40 cellular contexts compared by ENCODE assay signal in genomic region chr12:1127021-1127420, GRCh38.
"Had no signal": no experiment of that assay in that cellular context is flagged by ENCODE, and none has a peak within 500 bp of the region (broad histone marks: within the 10 kb centered on the region; RNA-seq: fewer than 3 reads in every experiment).

No MANE protein-coding gene starts in this region.

- H3K27ac ChIP-seq: adrenal gland, ascending aorta, body of pancreas, brain microvascular endothelial cell, breast epithelium had no signal

- H3K36me3 ChIP-seq: adrenal gland, ascending aorta, brain microvascular endothelial cell, breast epithelium, cardiac muscle cell had no signal

- H3K36me3 Mint-ChIP-seq: activated naive CD4-positive, alpha-beta T cell treated with anti-CD3 and anti-CD28 coated beads, Interleukin-2, amount 10 ng/mL, durations not matched to agents 7 days and 5 days; activated naive CD4-positive, alpha-beta T cell treated with anti-CD3 and anti-CD28 coated beads, Interleukin-2, amount 50 U/mL, for 72 hours had no signal

- H3K27ac Mint-ChIP-seq: activated naive CD4-positive, alpha-beta T cell treated with anti-CD3 and anti-CD28 coated beads for 36 hours; activated naive CD4-positive, alpha-beta T cell treated with anti-CD3 and anti-CD28 coated beads, Interleukin-2, amount 10 ng/mL, durations not matched to agents 7 days and 5 days; activated naive CD4-positive, alpha-beta T cell treated with anti-CD3 and anti-CD28 coated beads, Interleukin-2, amount 50 U/mL, for 24 hours; activated naive CD8-positive, alpha-beta T cell treated with anti-CD3 and anti-CD28 coated beads for 36 hours; activated naive CD8-positive, alpha-beta T cell treated with anti-CD3 and anti-CD28 coated beads, Interleukin-2, amount 10 ng/mL, durations not matched to agents 7 days and 5 days; activated naive CD8-positive, alpha-beta T cell treated with anti-CD3 and anti-CD28 coated beads, Interleukin-2, amount 50 U/mL, for 24 hours; activated T-helper 1 cell treated with anti-CD3 and anti-CD28 coated beads, Interleukin-12 subunit alpha, Interleukin-12 subunit beta, Interleukin-2, Interleukin-4 antibody, amounts not matched to agents 30 ng/mL and 10 ng/mL and 1 ng/mL, durations not matched to agents 14 hours and 24 hours and 36 hours; activated T-helper 17 cell treated with anti-CD3 and anti-CD28 coated beads, Interleukin-2, amount 50 U/mL, for 72 hours; activated T-helper 2 cell treated with anti-CD3 and anti-CD28 coated beads, Interferon-gamma antibody, Interleukin-2, Interleukin-4, amounts not matched to agents 10 μg/mL and 5 μg/mL and 100 μg/mL, durations not matched to agents 14 hours and 24 hours and 36 hours; brain had no signal

- H3K4me1 ChIP-seq: adrenal gland, ascending aorta, breast epithelium had no signal

- H3K4me1 Mint-ChIP-seq: brain had no signal

- H3K4me3 Mint-ChIP-seq: activated naive CD4-positive, alpha-beta T cell treated with anti-CD3 and anti-CD28 coated beads for 36 hours; activated naive CD4-positive, alpha-beta T cell treated with anti-CD3 and anti-CD28 coated beads, Interleukin-2, amount 10 ng/mL, durations not matched to agents 7 days and 5 days; activated naive CD4-positive, alpha-beta T cell treated with anti-CD3 and anti-CD28 coated beads, Interleukin-2, amount 50 U/mL, for 24 hours; activated naive CD8-positive, alpha-beta T cell; activated naive CD8-positive, alpha-beta T cell treated with anti-CD3 and anti-CD28 coated beads for 36 hours; activated naive CD8-positive, alpha-beta T cell treated with anti-CD3 and anti-CD28 coated beads, Interleukin-2, amount 50 U/mL, for 24 hours; activated T-cell treated with anti-CD3 and anti-CD28 coated beads, Interleukin-2, amount 50 U/mL, for 24 hours; activated T-cell treated with anti-CD3 and anti-CD28 coated beads, Interleukin-2, amount 50 U/mL, for 4 hours; activated T-helper 1 cell treated with anti-CD3 and anti-CD28 coated beads, Interleukin-12 subunit alpha, Interleukin-12 subunit beta, Interleukin-2, Interleukin-4 antibody, amounts not matched to agents 30 ng/mL and 10 ng/mL and 1 ng/mL, durations not matched to agents 14 hours and 24 hours and 36 hours; activated T-helper 17 cell treated with anti-CD3 and anti-CD28 coated beads, Interleukin-2, amount 50 U/mL, for 72 hours; brain had no signal

- H3K27me3 ChIP-seq: adrenal gland, ascending aorta, body of pancreas, brain microvascular endothelial cell, breast epithelium, cardiac muscle cell had no signal

- H3K27me3 Mint-ChIP-seq: activated naive CD4-positive, alpha-beta T cell treated with anti-CD3 and anti-CD28 coated beads, Interleukin-2, amount 10 ng/mL, durations not matched to agents 7 days and 5 days; activated naive CD4-positive, alpha-beta T cell treated with anti-CD3 and anti-CD28 coated beads, Interleukin-2, amount 50 U/mL, for 24 hours; activated naive CD8-positive, alpha-beta T cell; activated naive CD8-positive, alpha-beta T cell treated with anti-CD3 and anti-CD28 coated beads for 36 hours; activated naive CD8-positive, alpha-beta T cell treated with anti-CD3 and anti-CD28 coated beads, Interleukin-2, amount 10 ng/mL, durations not matched to agents 7 days and 5 days; activated naive CD8-positive, alpha-beta T cell treated with anti-CD3 and anti-CD28 coated beads, Interleukin-2, amount 50 U/mL, for 24 hours; activated T-cell treated with anti-CD3 and anti-CD28 coated beads, Interleukin-2, amount 50 U/mL, for 24 hours; activated T-helper 17 cell treated with anti-CD3 and anti-CD28 coated beads, Interleukin-2, amount 50 U/mL, for 72 hours; brain; central memory CD8-positive, alpha-beta T cell had no signal

- FAIRE-seq: astrocyte, bronchial epithelial cell had no signal

- H3K4me3 ChIP-seq: adrenal gland, ascending aorta, body of pancreas, breast epithelium, cardiac muscle cell had no signal

- H3K9me3 ChIP-seq: adrenal gland, ascending aorta, body of pancreas, breast epithelium had no signal

- H3K9me3 Mint-ChIP-seq: activated naive CD4-positive, alpha-beta T cell treated with anti-CD3 and anti-CD28 coated beads for 36 hours; activated naive CD4-positive, alpha-beta T cell treated with anti-CD3 and anti-CD28 coated beads, Interleukin-2, amount 10 ng/mL, durations not matched to agents 7 days and 5 days; activated naive CD4-positive, alpha-beta T cell treated with anti-CD3 and anti-CD28 coated beads, Interleukin-2, amount 50 U/mL, for 24 hours; activated naive CD4-positive, alpha-beta T cell treated with anti-CD3 and anti-CD28 coated beads, Interleukin-2, amount 50 U/mL, for 72 hours; activated naive CD8-positive, alpha-beta T cell treated with anti-CD3 and anti-CD28 coated beads for 36 hours; activated naive CD8-positive, alpha-beta T cell treated with anti-CD3 and anti-CD28 coated beads, Interleukin-2, amount 10 ng/mL, durations not matched to agents 7 days and 5 days; activated naive CD8-positive, alpha-beta T cell treated with anti-CD3 and anti-CD28 coated beads, Interleukin-2, amount 50 U/mL, for 24 hours; activated T-cell treated with anti-CD3 and anti-CD28 coated beads, Interleukin-2, amount 50 U/mL, for 24 hours; activated T-cell treated with anti-CD3 and anti-CD28 coated beads, Interleukin-2, amount 50 U/mL, for 4 hours; activated T-cell treated with anti-CD3 and anti-CD28 coated beads, Interleukin-2, amount 50 U/mL, for 72 hours; activated T-helper 1 cell treated with anti-CD3 and anti-CD28 coated beads, Interleukin-12 subunit alpha, Interleukin-12 subunit beta, Interleukin-2, Interleukin-4 antibody, amounts not matched to agents 30 ng/mL and 10 ng/mL and 1 ng/mL, durations not matched to agents 14 hours and 24 hours and 36 hours; activated T-helper 17 cell treated with anti-CD3 and anti-CD28 coated beads, Interleukin-2, amount 50 U/mL, for 72 hours; activated T-helper 2 cell treated with anti-CD3 and anti-CD28 coated beads, Interferon-gamma antibody, Interleukin-2, Interleukin-4, amounts not matched to agents 10 μg/mL and 5 μg/mL and 100 μg/mL, durations not matched to agents 14 hours and 24 hours and 36 hours; central memory CD8-positive, alpha-beta T cell had no signal

- DNase-seq: activated effector memory CD4-positive, alpha-beta T cell treated with anti-CD3 and anti-CD28 coated beads, Interleukin-2, amount 50 U/mL, for 16 hours; activated effector memory CD4-positive, alpha-beta T cell treated with Interleukin-2 at 50 U/mL for 16 hours; activated gamma-delta T cell; activated gamma-delta T cell treated with Interleukin-2 at 50 U/mL for 16 hours; activated naive CD4-positive, alpha-beta T cell; activated naive CD4-positive, alpha-beta T cell treated with anti-CD3 and anti-CD28 coated beads for 36 hours; activated naive CD4-positive, alpha-beta T cell treated with anti-CD3 and anti-CD28 coated beads, Interleukin-2, amount 10 ng/mL, durations not matched to agents 7 days and 5 days; activated naive CD4-positive, alpha-beta T cell treated with anti-CD3 and anti-CD28 coated beads, Interleukin-2, amount 50 U/mL, for 16 hours; activated naive CD4-positive, alpha-beta T cell treated with Interleukin-2 at 50 U/mL for 16 hours; activated naive CD8-positive, alpha-beta T cell treated with anti-CD3 and anti-CD28 coated beads for 36 hours; activated naive CD8-positive, alpha-beta T cell treated with anti-CD3 and anti-CD28 coated beads, Interleukin-2, amount 10 ng/mL, durations not matched to agents 7 days and 5 days; activated naive CD8-positive, alpha-beta T cell treated with anti-CD3 and anti-CD28 coated beads, Interleukin-2, amount 50 U/mL, for 24 hours; activated T-cell treated with anti-CD3 and anti-CD28 coated beads, Interleukin-2, amount 50 U/mL, for 1 hour; activated T-cell treated with anti-CD3 and anti-CD28 coated beads, Interleukin-2, amount 50 U/mL, for 24 hours; activated T-cell treated with anti-CD3 and anti-CD28 coated beads, Interleukin-2, amount 50 U/mL, for 4 hours; activated T-cell treated with anti-CD3 and anti-CD28 coated beads, Interleukin-2, amount 50 U/mL, for 48 hours; activated T-cell treated with anti-CD3 and anti-CD28 coated beads, Interleukin-2, amount 50 U/mL, for 72 hours; adrenal gland; amniotic stem cell; amygdala; anterior cingulate cortex; aorta; body of pancreas; brain microvascular endothelial cell; caudate nucleus; central memory CD4-positive, alpha-beta T cell; cerebellar nuclear complex had no signal

- ATAC-seq: activated naive CD8-positive, alpha-beta T cell treated with anti-CD3 and anti-CD28 coated beads, Interleukin-2, amount 50 U/mL, for 24 hours; body of pancreas had no signal
